ENCODE assay signal across 1 cellular context in genomic region chr9:32526042-32526706, GRCh38.
TF ChIP-seq lines count a peak whose summit lies in the region.

TSS of gene RIGI (minus strand) at chr9:32526196. CDS start at chr9:32526166, 30 bp downstream.

TF ChIP-seq in HepG2, 621 proteins besides CTCF, POLR2A, EP300 and RAD21 (continued from another document and continues in another):
- no peak for TF ChIP-seq GPBP1L1 (CRISPR knock-in tag; IDR thresholded peaks at IDR 0.05)
- peak; percentile 55 for TF ChIP-seq THAP11 (CRISPR knock-in tag; IDR thresholded peaks at IDR 0.05)
- peak; percentile 53; the same call in 1 of the 2 replicates for TF ChIP-seq TARDBP (CRISPR knock-in tag; IDR thresholded peaks at IDR 0.05)
- peak; percentile 64; the same call in 1 of the 2 replicates for TF ChIP-seq POLR2AphosphoS2 (IDR thresholded peaks at IDR 0.05; ENCODE audit: low read depth, low read length)
- peak; percentile 97 for TF ChIP-seq KMT2A (CRISPR knock-in tag; IDR thresholded peaks at IDR 0.05)
- TF ChIP-seq SNAPC2 (CRISPR knock-in tag; IDR thresholded peaks at IDR 0.05), result peak; percentile 80; the same call in 1 of the 2 replicates
- TF ChIP-seq DMAP1 (CRISPR knock-in tag; IDR thresholded peaks at IDR 0.05), result peak; percentile 37; the same call in 1 of the 2 replicates
- TF ChIP-seq PAXIP1 (CRISPR knock-in tag; conservative IDR thresholded peaks at IDR 0.05), result peak; percentile 23; the same call in 1 of the 2 replicates
- peak; percentile 80 for TF ChIP-seq HIVEP1 (CRISPR knock-in tag; IDR thresholded peaks at IDR 0.05)
- TF ChIP-seq MIER2 (CRISPR knock-in tag; IDR thresholded peaks at IDR 0.05), result no peak
- no peak for TF ChIP-seq ZMAT3 (CRISPR knock-in tag; conservative IDR thresholded peaks at IDR 0.05)
- no peak for TF ChIP-seq ZNF674 (CRISPR knock-in tag; IDR thresholded peaks at IDR 0.05; ENCODE audit: low read depth)
- no peak for TF ChIP-seq ZNF589 (CRISPR knock-in tag; conservative IDR thresholded peaks at IDR 0.05)
- peak; percentile 51; the same call in 1 of the 2 replicates for TF ChIP-seq SPEN (CRISPR knock-in tag; IDR thresholded peaks at IDR 0.05; ENCODE audit: low read depth)
- TF ChIP-seq, protein P1, sequence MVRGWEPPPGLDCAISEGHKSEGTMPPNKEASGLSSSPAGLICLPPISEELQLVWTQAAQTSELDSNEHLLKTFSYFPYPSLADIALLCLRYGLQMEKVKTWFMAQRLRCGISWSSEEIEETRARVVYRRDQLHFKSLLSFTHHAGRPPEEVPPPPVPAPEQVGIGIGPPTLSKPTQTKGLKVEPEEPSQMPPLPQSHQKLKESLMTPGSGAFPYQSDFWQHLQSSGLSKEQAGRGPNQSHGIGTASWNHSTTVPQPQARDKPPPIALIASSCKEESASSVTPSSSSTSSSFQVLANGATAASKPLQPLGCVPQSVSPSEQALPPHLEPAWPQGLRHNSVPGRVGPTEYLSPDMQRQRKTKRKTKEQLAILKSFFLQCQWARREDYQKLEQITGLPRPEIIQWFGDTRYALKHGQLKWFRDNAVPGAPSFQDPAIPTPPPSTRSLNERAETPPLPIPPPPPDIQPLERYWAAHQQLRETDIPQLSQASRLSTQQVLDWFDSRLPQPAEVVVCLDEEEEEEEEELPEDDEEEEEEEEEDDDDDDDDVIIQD (CRISPR knock-in tag; IDR thresholded peaks at IDR 0.05; ENCODE audit: low read depth), result peak; percentile 57
- no peak for TF ChIP-seq SOX6 (IDR thresholded peaks at IDR 0.05)
- 0 out of 2 replicates have a peak, but pooled peaks have one; percentile 44 for TF ChIP-seq SOX6 (CRISPR knock-in tag; IDR thresholded peaks at IDR 0.05)
- TF ChIP-seq, protein P2, sequence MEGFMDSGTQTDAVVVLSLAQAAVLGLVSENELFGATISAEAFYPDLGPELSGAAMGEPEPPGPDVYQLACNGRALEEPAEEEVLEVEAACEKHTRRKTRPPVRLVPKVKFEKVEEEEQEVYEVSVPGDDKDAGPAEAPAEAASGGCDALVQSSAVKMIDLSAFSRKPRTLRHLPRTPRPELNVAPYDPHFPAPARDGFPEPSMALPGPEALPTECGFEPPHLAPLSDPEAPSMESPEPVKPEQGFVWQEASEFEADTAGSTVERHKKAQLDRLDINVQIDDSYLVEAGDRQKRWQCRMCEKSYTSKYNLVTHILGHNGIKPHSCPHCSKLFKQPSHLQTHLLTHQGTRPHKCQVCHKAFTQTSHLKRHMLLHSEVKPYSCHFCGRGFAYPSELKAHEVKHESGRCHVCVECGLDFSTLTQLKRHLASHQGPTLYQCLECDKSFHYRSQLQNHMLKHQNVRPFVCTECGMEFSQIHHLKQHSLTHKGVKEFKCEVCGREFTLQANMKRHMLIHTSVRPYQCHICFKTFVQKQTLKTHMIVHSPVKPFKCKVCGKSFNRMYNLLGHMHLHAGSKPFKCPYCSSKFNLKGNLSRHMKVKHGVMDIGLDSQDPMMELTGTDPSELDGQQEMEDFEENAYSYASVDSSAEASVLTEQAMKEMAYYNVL (CRISPR knock-in tag; IDR thresholded peaks at IDR 0.05; ENCODE audit: borderline replicate concordance), result peak; percentile 50; the same call in 1 of the 2 replicates
- TF ChIP-seq KDM2A (CRISPR knock-in tag; IDR thresholded peaks at IDR 0.05; ENCODE audit: borderline replicate concordance, low read depth), result peak; percentile 94
- TF ChIP-seq, protein P3, sequence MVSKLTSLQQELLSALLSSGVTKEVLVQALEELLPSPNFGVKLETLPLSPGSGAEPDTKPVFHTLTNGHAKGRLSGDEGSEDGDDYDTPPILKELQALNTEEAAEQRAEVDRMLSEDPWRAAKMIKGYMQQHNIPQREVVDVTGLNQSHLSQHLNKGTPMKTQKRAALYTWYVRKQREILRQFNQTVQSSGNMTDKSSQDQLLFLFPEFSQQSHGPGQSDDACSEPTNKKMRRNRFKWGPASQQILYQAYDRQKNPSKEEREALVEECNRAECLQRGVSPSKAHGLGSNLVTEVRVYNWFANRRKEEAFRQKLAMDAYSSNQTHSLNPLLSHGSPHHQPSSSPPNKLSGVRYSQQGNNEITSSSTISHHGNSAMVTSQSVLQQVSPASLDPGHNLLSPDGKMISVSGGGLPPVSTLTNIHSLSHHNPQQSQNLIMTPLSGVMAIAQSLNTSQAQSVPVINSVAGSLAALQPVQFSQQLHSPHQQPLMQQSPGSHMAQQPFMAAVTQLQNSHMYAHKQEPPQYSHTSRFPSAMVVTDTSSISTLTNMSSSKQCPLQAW (CRISPR knock-in tag; IDR thresholded peaks at IDR 0.05), result peak; percentile 78
- no peak for TF ChIP-seq SATB2 (CRISPR knock-in tag; IDR thresholded peaks at IDR 0.05)
- no peak for TF ChIP-seq CENPX (CRISPR knock-in tag; IDR thresholded peaks at IDR 0.05)
- peak; percentile 79; the same call in 1 of the 2 replicates for TF ChIP-seq ARID4A (CRISPR knock-in tag; IDR thresholded peaks at IDR 0.05; ENCODE audit: borderline replicate concordance)
- TF ChIP-seq NFKB2 (CRISPR knock-in tag; IDR thresholded peaks at IDR 0.05; ENCODE audit: borderline replicate concordance), result peak; percentile 46; the same call in 1 of the 2 replicates
- no peak for TF ChIP-seq SP1 (IDR thresholded peaks at IDR 0.05)
- peak; percentile 32; the same call in 1 of the 2 replicates for TF ChIP-seq SP1 (CRISPR knock-in tag; IDR thresholded peaks at IDR 0.05)
- TF ChIP-seq, protein P4, sequence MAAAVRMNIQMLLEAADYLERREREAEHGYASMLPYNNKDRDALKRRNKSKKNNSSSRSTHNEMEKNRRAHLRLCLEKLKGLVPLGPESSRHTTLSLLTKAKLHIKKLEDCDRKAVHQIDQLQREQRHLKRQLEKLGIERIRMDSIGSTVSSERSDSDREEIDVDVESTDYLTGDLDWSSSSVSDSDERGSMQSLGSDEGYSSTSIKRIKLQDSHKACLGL (CRISPR knock-in tag; IDR thresholded peaks at IDR 0.05), result no peak
- peak; percentile 36; the same call in 1 of the 2 replicates for TF ChIP-seq ZFY (CRISPR knock-in tag; IDR thresholded peaks at IDR 0.05)
- TF ChIP-seq, protein P5, sequence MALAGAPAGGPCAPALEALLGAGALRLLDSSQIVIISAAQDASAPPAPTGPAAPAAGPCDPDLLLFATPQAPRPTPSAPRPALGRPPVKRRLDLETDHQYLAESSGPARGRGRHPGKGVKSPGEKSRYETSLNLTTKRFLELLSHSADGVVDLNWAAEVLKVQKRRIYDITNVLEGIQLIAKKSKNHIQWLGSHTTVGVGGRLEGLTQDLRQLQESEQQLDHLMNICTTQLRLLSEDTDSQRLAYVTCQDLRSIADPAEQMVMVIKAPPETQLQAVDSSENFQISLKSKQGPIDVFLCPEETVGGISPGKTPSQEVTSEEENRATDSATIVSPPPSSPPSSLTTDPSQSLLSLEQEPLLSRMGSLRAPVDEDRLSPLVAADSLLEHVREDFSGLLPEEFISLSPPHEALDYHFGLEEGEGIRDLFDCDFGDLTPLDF (CRISPR knock-in tag; IDR thresholded peaks at IDR 0.05), result peak; percentile 51; the same call in 1 of the 2 replicates
- TF ChIP-seq ZNF441 (CRISPR knock-in tag; IDR thresholded peaks at IDR 0.05; ENCODE audit: borderline replicate concordance), result peak; percentile 75
- TF ChIP-seq ZNF451 (CRISPR knock-in tag; IDR thresholded peaks at IDR 0.05), result no peak
- TF ChIP-seq PAX8 (CRISPR knock-in tag; IDR thresholded peaks at IDR 0.05; ENCODE audit: borderline replicate concordance), result no peak
- TF ChIP-seq PRMT3 (CRISPR knock-in tag; IDR thresholded peaks at IDR 0.05; ENCODE audit: borderline replicate concordance, low read depth), result 0 out of 2 replicates have a peak, but pooled peaks have one; percentile 58
- peak; percentile 84; the same call in 1 of the 2 replicates for TF ChIP-seq SIN3A (IDR thresholded peaks at IDR 0.05; ENCODE audit: borderline replicate concordance, low read depth, low read length)
- no peak for TF ChIP-seq REXO4 (CRISPR knock-in tag; IDR thresholded peaks at IDR 0.05; ENCODE audit: borderline replicate concordance)
- TF ChIP-seq ARID2 (CRISPR knock-in tag; IDR thresholded peaks at IDR 0.05; ENCODE audit: borderline replicate concordance), result peak; percentile 69; the same call in 1 of the 2 replicates
- no peak for TF ChIP-seq ZFP82 (CRISPR knock-in tag; IDR thresholded peaks at IDR 0.05; ENCODE audit: borderline replicate concordance)
- peak; percentile 88 for TF ChIP-seq ZNF605 (CRISPR knock-in tag; IDR thresholded peaks at IDR 0.05)
- TF ChIP-seq MXD3 (CRISPR knock-in tag; IDR thresholded peaks at IDR 0.05), result 0 out of 2 replicates have a peak, but pooled peaks have one; percentile 61
